In the genomic region with DNA sequence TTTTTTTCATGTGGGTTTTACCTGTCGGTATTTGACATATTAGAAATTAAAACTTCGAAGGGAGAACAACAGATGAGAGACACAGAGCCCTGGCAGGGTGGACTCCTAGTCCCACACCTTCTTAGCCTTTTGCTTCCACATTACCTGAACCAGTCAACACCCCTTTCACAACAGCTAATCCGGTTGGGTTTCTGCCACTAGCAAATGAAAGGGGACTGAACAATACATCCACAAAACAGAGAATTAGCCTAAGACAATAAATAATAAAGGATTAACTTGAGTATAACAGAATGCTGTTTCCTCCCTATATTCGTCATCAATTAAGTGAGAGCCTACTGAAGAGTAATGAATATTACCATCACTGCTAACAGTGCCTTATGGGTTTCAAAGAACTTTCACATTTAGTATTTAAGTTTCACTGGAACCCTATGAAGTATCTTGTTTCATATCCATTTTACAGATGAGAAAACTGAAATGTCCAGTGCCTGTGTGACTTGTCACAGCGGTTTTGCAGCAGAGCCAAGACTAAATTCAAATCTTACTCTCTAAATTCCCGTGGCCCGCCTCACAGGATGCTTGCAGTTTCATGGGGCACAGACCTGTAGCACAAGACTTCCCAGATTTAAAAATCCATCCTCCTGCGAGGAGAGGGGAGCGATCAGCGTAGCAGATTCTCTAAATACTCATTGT, we compare ENCODE assay signal across 8 cellular contexts. TPM values are rescaled to one million over a fixed set of nuclear protein-coding genes. Genes with fewer than 3 reads are reported as not detected.
DNase-seq lines count a peak whose midpoint lies in the region; ATAC-seq and TF ChIP-seq lines count a peak whose summit lies in the region.

No MANE protein-coding gene starts in this region.

- no peaks in the 10 kb centered on the region for H3K36me3 Mint-ChIP-seq in type B pancreatic cell

- ATAC-seq in lung (ENCODE audit: insufficient read depth, low FRiP score): no peak
- no peak for ATAC-seq in GM18517 (IDR thresholded peaks at IDR 0.05; ENCODE audit: unreplicated experiment)

- WGBS in lung, 2 donors: 42 to 46% methylated on average over 10 of the region's 10 CpGs

- peak overlapping the region; percentile 82 for H3K4me3 ChIP-seq in adipocyte (ENCODE audit: low read length)
- H3K4me3 ChIP-seq in lung: peak overlapping the region; percentile 2

- H3K4me1 Mint-ChIP-seq in type B pancreatic cell (ENCODE audit: unreplicated experiment): peaks cover 26% of the 10 kb centered on the region

- H3K4me3 Mint-ChIP-seq in type B pancreatic cell: peak overlapping the region; percentile 92

- peak overlapping the region; percentile 80 for H3K9ac ChIP-seq in adipocyte (ENCODE audit: low read length)

- no peaks in the 10 kb centered on the region for H3K9me3 Mint-ChIP-seq in type B pancreatic cell

- peak overlapping the region; percentile 96 for H3K27ac Mint-ChIP-seq in type B pancreatic cell

- H3K27me3 ChIP-seq in adipocyte (replicated peaks; ENCODE audit: control insufficient read depth, insufficient read depth, low read length) (no peaks in the 10 kb centered on the region), lung (ENCODE audit: control insufficient read depth, insufficient read depth) (no peaks in the 10 kb centered on the region)

- peak; percentile 37 for DNase-seq in stimulated activated CD4-positive, alpha-beta T cell treated with anti-CD3 and anti-CD28 coated beads, Interleukin-1b, Interleukin-23, amount 100 ng/mL, for 48 hours
- DNase-seq in stimulated activated CD4-positive, alpha-beta T cell treated with anti-CD3 and anti-CD28 coated beads, Interleukin-4, amount 100 ng/mL, for 4 hours: no peak
- DNase-seq in adipocyte (ENCODE audit: low read depth): no peak
- DNase-seq in lung (ENCODE audit: low spot score): peak; percentile 29
- DNase-seq in type B pancreatic cell (ENCODE audit: extremely low spot score, unreplicated experiment): no peak
- DNase-seq in NCI-H2081 (lab: John Stamatoyannopoulos, UW): no peak
- DNase-seq in inferior parietal cortex (ENCODE audit: extremely low spot score): no peak

- H3K4me1 ChIP-seq in adipocyte (ENCODE audit: control insufficient read depth, insufficient read depth, low read length): peaks cover 32% of the 10 kb centered on the region
- peaks cover 0 to 6% of the 10 kb centered on the region in 2 donors for H3K4me1 ChIP-seq in lung (ENCODE audit: control insufficient read depth in 2 of 2, insufficient read depth in 2 of 2, low read length in 2 of 2)

- no peaks in the 10 kb centered on the region for H3K27me3 Mint-ChIP-seq in type B pancreatic cell

- peak overlapping the region in 1 of 2 donors; percentile 4 for H3K27ac ChIP-seq in lung (ENCODE audit: low read depth in 1 of 2, low read length in 1 of 2)

- TF ChIP-seq CTCF in lung (IDR thresholded peaks at IDR 0.05; ENCODE audit: control extremely low read depth, extremely low read depth) (no peak), type B pancreatic cell (conservative IDR thresholded peaks at IDR 0.05) (no peak)

- H3K36me3 ChIP-seq in adipocyte (ENCODE audit: control insufficient read depth, insufficient read depth, low read length, severe bottlenecking): no peaks in the 10 kb centered on the region
- no peaks in the 10 kb centered on the region for H3K36me3 ChIP-seq in lung (ENCODE audit: control insufficient read depth in 2 of 2, insufficient read depth in 2 of 2, low read length in 2 of 2)

- no peaks in the 10 kb centered on the region for H3K9me3 ChIP-seq in adipocyte (ENCODE audit: control insufficient read depth, low read length)
- no peaks in the 10 kb centered on the region for H3K9me3 ChIP-seq in lung (ENCODE audit: control insufficient read depth in 2 of 2, insufficient read depth in 1 of 2, low read length in 1 of 2)

RNA-seq across cellular contexts. Expression of a gene that starts 1.0 kb away (rescaled TPM):
- total RNA-seq in lung (10 to 100 TPM; 44.5 to 88.9 TPM), type B pancreatic cell (ENCODE audit: low replicate concordance) (26.5 and 36.8 TPM in 2 replicates)
- polyA plus RNA-seq in lung: 10 to 100 TPM; 10.0 to 26.9 TPM

RNA-seq across cellular contexts. Expression of a gene that starts 31.1 kb away (rescaled TPM):
- total RNA-seq in lung (10 to 100 TPM; 69.6 to 93.8 TPM), type B pancreatic cell (ENCODE audit: low replicate concordance) (205 and 235 TPM in 2 replicates)
- polyA plus RNA-seq in lung: 100 to 1,000 TPM in 1 of 2 donors, 10 to 100 TPM in 1; 75.5 to 176 TPM

Comparison
In these comparisons a context has a peak if more than half of its experiments do, and no peak if none do; other contexts are left out.
1. DNase-seq: peak in stimulated activated CD4-positive, alpha-beta T cell treated with anti-CD3 and anti-CD28 coated beads, Interleukin-1b, Interleukin-23, amount 100 ng/mL, for 48 hours (single experiment) and lung (single experiment); none in stimulated activated CD4-positive, alpha-beta T cell treated with anti-CD3 and anti-CD28 coated beads, Interleukin-4, amount 100 ng/mL, for 4 hours (0 of 2), adipocyte (single experiment), type B pancreatic cell (single experiment), NCI-H2081 (0 of 2) and inferior parietal cortex (single experiment).